Comparison of ENCODE assay signal across 20 cellular contexts in genomic region chr7:22936246-22936645, GRCh38.
DNase-seq lines count a peak whose midpoint lies in the region; ATAC-seq, FAIRE-seq and TF ChIP-seq lines count a peak whose summit lies in the region.
"Had no signal": no experiment of that assay in that cellular context is flagged by ENCODE, and none has a peak within 500 bp of the region (broad histone marks: within the 10 kb centered on the region; RNA-seq: fewer than 3 reads in every experiment).

No MANE protein-coding gene starts in this region.

- H3K9me1 ChIP-seq in IMR-90 (ENCODE audit: insufficient read depth, low read length), result no peaks in the 10 kb centered on the region

- 0 out of 2 replicates have a peak overlapping the region, but pooled peaks have one; percentile 16 for H3K23ac ChIP-seq in IMR-90 (ENCODE audit: low read depth, low read length)

- H3K9ac ChIP-seq in IMR-90 (ENCODE audit: low read depth, low read length) (no peak overlapping the region), endodermal cell (ENCODE audit: extremely low read depth, low read length, poor library complexity, severe bottlenecking) (no peak overlapping the region)
- H3K9ac ChIP-seq: BLaER1 treated with 17β-estradiol and CSF1 and Interleukin-3, amounts not matched to agents 10 nM and 100 nM; GM23248 had no signal

- H2AK5ac ChIP-seq in IMR-90 (ENCODE audit: low read depth, low read length), result no peak overlapping the region

- no peak overlapping the region for H3K14ac ChIP-seq in IMR-90 (replicated peaks; ENCODE audit: low read depth, low read length)

- in situ Hi-C loops in IMR-90 (cut with MboI; ENCODE audit: low sequenced_read_pairs), result no loop called here

- DNase-seq in H54 (ENCODE audit: insufficient read length, low spot score), result no peak
- DNase-seq in IMR-90, result no peak
- DNase-seq in endodermal cell, result no peak
- no peak for DNase-seq in NCI-H69 (lab: John Stamatoyannopoulos, UW)
- no peak for DNase-seq in islet precursor cell
- no peak for DNase-seq in activated T-cell treated with anti-CD3 and anti-CD28 coated beads, Interleukin-2, amount 50 U/mL, for 24 hours
- DNase-seq: BE2C; CD4-positive, alpha-beta T cell; CD8-positive, alpha-beta memory T cell; DMS 273 treated with DMSO at 0.1 percent for 48 hours; DMS79; EL; GDM1; GM23248; HCEC 1CT had no signal

- H4K5ac ChIP-seq in IMR-90 (ENCODE audit: low read depth, low read length), result no peak overlapping the region

- H2BK20ac ChIP-seq in IMR-90 (ENCODE audit: low read depth, low read length), result no peak overlapping the region

- no TSS peak for BruUV-seq in IMR-90 (replicated peaks; lab: Mats Ljungman, UMichigan)

- peaks cover 8% of the 10 kb centered on the region for H3K4me1 ChIP-seq in IMR-90 (ENCODE audit: control insufficient read depth, insufficient read depth, low read length)
- H3K4me1 ChIP-seq in endodermal cell (ENCODE audit: control insufficient read depth, insufficient read depth, low read length), result peaks cover 29% of the 10 kb centered on the region
- H3K4me1 ChIP-seq: BE2C; BLaER1 treated with 17β-estradiol and CSF1 and Interleukin-3, amounts not matched to agents 10 nM and 100 nM had no signal

- H3K36me3 ChIP-seq in IMR-90 (ENCODE audit: control insufficient read depth, insufficient read depth, low read length) (peaks cover 4% of the 10 kb centered on the region), endodermal cell (ENCODE audit: control insufficient read depth, insufficient read depth, low read length) (peaks cover 19% of the 10 kb centered on the region)
- H3K36me3 ChIP-seq: BE2C had no signal

- H3K4me2 ChIP-seq in IMR-90 (ENCODE audit: low read depth, low read length), result no peak overlapping the region
- H3K4me2 ChIP-seq: BLaER1 treated with 17β-estradiol and CSF1 and Interleukin-3, amounts not matched to agents 10 nM and 100 nM had no signal

- peaks cover 50% of the 10 kb centered on the region for H3K4me1 Mint-ChIP-seq in endodermal cell
- no peaks in the 10 kb centered on the region for H3K4me1 Mint-ChIP-seq in activated T-cell treated with anti-CD3 and anti-CD28 coated beads, Interleukin-2, amount 50 U/mL, for 24 hours (ENCODE audit: low read depth)
- H3K4me1 Mint-ChIP-seq: CD14-positive monocyte; CD8-positive, alpha-beta memory T cell had no signal

- H2BK5ac ChIP-seq in IMR-90 (ENCODE audit: low read depth, low read length, poor library complexity, severe bottlenecking), result no peak overlapping the region

- H3K27me3 Mint-ChIP-seq in endodermal cell (ENCODE audit: insufficient read depth), result no peaks in the 10 kb centered on the region
- peaks cover 2% of the 10 kb centered on the region for H3K27me3 Mint-ChIP-seq in activated T-cell treated with anti-CD3 and anti-CD28 coated beads, Interleukin-2, amount 50 U/mL, for 24 hours
- H3K27me3 Mint-ChIP-seq: CD4-positive, alpha-beta T cell; CD8-positive, alpha-beta memory T cell had no signal

- H4K91ac ChIP-seq in IMR-90 (ENCODE audit: insufficient read depth, low read depth, low read length), result no peak overlapping the region

- TF ChIP-seq POLR2A in H54 (IDR thresholded peaks at IDR 0.05; ENCODE audit: low read depth, low read length), result no peak
- no peak for TF ChIP-seq POLR2A in IMR-90 (IDR thresholded peaks at IDR 0.05; ENCODE audit: low read depth, low read length)

- intact Hi-C loops in IMR-90 (cut with micrococcal nuclease), result no loop called here

- FAIRE-seq in H54 (lab: Jason Lieb, UNC), result peak; percentile 60
- FAIRE-seq: D721Med, GM12891, GM18507 had no signal

- POLR2A ChIA-PET in IMR-90 (lab: Charles Lee; ENCODE audit: unreplicated experiment), result no interaction called here

- H2BK120ac ChIP-seq in IMR-90 (ENCODE audit: low read depth, low read length), result no peak overlapping the region

- TF ChIP-seq CTCF in IMR-90 (conservative IDR thresholded peaks at IDR 0.05; ENCODE audit: low read depth, low read length) (no peak), endodermal cell (conservative IDR thresholded peaks at IDR 0.05) (no peak)

- H3K27ac ChIP-seq in IMR-90 (ENCODE audit: insufficient read depth, low read length), result no peak overlapping the region
- H3K27ac ChIP-seq in endodermal cell (ENCODE audit: low read depth, low read length), result no peak overlapping the region
- H3K27ac ChIP-seq: BLaER1 treated with 17β-estradiol and CSF1 and Interleukin-3, amounts not matched to agents 10 nM and 100 nM; GM23248 had no signal

- TF ChIP-seq RAD21 in IMR-90 (IDR thresholded peaks at IDR 0.05; ENCODE audit: low read length), result no peak

- dilution Hi-C loops in IMR-90 (cut with HindIII; ENCODE audit: low sequenced_read_pairs, unreplicated experiment), result no loop called here

- no peak for ATAC-seq in IMR-90 (ENCODE audit: low read depth)

- no peak overlapping the region for H3K56ac ChIP-seq in IMR-90 (ENCODE audit: extremely low read depth, insufficient read depth, low read length)

- H3K18ac ChIP-seq in IMR-90 (ENCODE audit: low read depth, low read length), result no peak overlapping the region

- H3K27ac Mint-ChIP-seq in endodermal cell, result peak overlapping the region; percentile 59
- no peak overlapping the region for H3K27ac Mint-ChIP-seq in activated T-cell treated with anti-CD3 and anti-CD28 coated beads, Interleukin-2, amount 50 U/mL, for 24 hours
- H3K27ac Mint-ChIP-seq: CD14-positive monocyte; CD4-positive, alpha-beta T cell had no signal

- H2BK15ac ChIP-seq in IMR-90 (ENCODE audit: low read depth, low read length), result no peak overlapping the region

- no peak overlapping the region for H3K4me3 Mint-ChIP-seq in endodermal cell
- H3K4me3 Mint-ChIP-seq in activated T-cell treated with anti-CD3 and anti-CD28 coated beads, Interleukin-2, amount 50 U/mL, for 24 hours, result no peak overlapping the region
- H3K4me3 Mint-ChIP-seq: CD14-positive monocyte; CD4-positive, alpha-beta T cell; CD8-positive, alpha-beta memory T cell had no signal

- no peak overlapping the region for H4K8ac ChIP-seq in IMR-90 (ENCODE audit: low read depth in 2 of 2, low read length in 2 of 2)

- H2AFZ ChIP-seq in IMR-90 (replicated peaks; ENCODE audit: low read length, poor library complexity), result no peak overlapping the region
- H2AFZ ChIP-seq: GM23248 had no signal

- H3K79me1 ChIP-seq in IMR-90 (ENCODE audit: low read depth in 1 of 2, low read length in 2 of 2), result no peaks in the 10 kb centered on the region

- no peaks in the 10 kb centered on the region for H4K20me1 ChIP-seq in IMR-90 (ENCODE audit: insufficient read depth, low read length)
- H4K20me1 ChIP-seq: BLaER1 treated with 17β-estradiol and CSF1 and Interleukin-3, amounts not matched to agents 10 nM and 100 nM had no signal

- H2AK9ac ChIP-seq in IMR-90 (replicated peaks; ENCODE audit: low read depth, low read length, poor library complexity), result no peak overlapping the region

- no peak overlapping the region for H3K4ac ChIP-seq in IMR-90 (ENCODE audit: low read depth, low read length)

- no CpG with 5 or more reads among the region's 3 CpGs for WGBS in IMR-90 (ENCODE audit: extremely low coverage in 2 of 2, insufficient read length in 1 of 2), 2 experiments
- 89 to 100% methylated on average over 1 to 3 of the region's 3 CpGs for WGBS in endodermal cell (ENCODE audit: insufficient coverage in 1 of 2, insufficient read length in 1 of 2), 2 experiments

- H3K9me3 ChIP-seq in IMR-90 (ENCODE audit: control insufficient read depth, insufficient read depth, low read length) (no peaks in the 10 kb centered on the region), endodermal cell (ENCODE audit: control insufficient read depth, low read length) (peaks cover 17% of the 10 kb centered on the region)
- H3K9me3 ChIP-seq: BE2C; BLaER1 treated with 17β-estradiol and CSF1 and Interleukin-3, amounts not matched to agents 10 nM and 100 nM had no signal

- H3K4me3 ChIP-seq in IMR-90 (ENCODE audit: insufficient read depth, low read depth, low read length), result no peak overlapping the region
- H3K4me3 ChIP-seq in endodermal cell (ENCODE audit: low read length), result no peak overlapping the region
- H3K4me3 ChIP-seq: BLaER1 treated with 17β-estradiol and CSF1 and Interleukin-3, amounts not matched to agents 10 nM and 100 nM; GM23248 had no signal

- H3K36me3 Mint-ChIP-seq in endodermal cell (ENCODE audit: low read depth), result peaks cover 19% of the 10 kb centered on the region
- H3K36me3 Mint-ChIP-seq in activated T-cell treated with anti-CD3 and anti-CD28 coated beads, Interleukin-2, amount 50 U/mL, for 24 hours (ENCODE audit: low read depth), result peaks cover 3% of the 10 kb centered on the region

- peaks cover 8% of the 10 kb centered on the region for H3K9me3 Mint-ChIP-seq in endodermal cell
- peaks cover 4% of the 10 kb centered on the region for H3K9me3 Mint-ChIP-seq in activated T-cell treated with anti-CD3 and anti-CD28 coated beads, Interleukin-2, amount 50 U/mL, for 24 hours
- H3K9me3 Mint-ChIP-seq: CD4-positive, alpha-beta T cell; CD8-positive, alpha-beta memory T cell had no signal

- H3K27me3 ChIP-seq in IMR-90 (ENCODE audit: control insufficient read depth, insufficient read depth, low read length) (no peaks in the 10 kb centered on the region), endodermal cell (ENCODE audit: control insufficient read depth, insufficient read depth, low read length, poor library complexity, severe bottlenecking) (no peaks in the 10 kb centered on the region)
- H3K27me3 ChIP-seq: BLaER1 treated with 17β-estradiol and CSF1 and Interleukin-3, amounts not matched to agents 10 nM and 100 nM had no signal

- CTCF ChIA-PET in IMR-90 (lab: Yijun Ruan, JAX), result no interaction called here

TF ChIP-seq in IMR-90, 13 proteins besides CTCF, POLR2A, EP300 and RAD21:
- TF ChIP-seq RCOR1 (IDR thresholded peaks at IDR 0.05; ENCODE audit: insufficient replicate concordance, low read length), result no peak
- TF ChIP-seq SMC3 (IDR thresholded peaks at IDR 0.05; ENCODE audit: low read depth, low read length), result no peak
- no peak for TF ChIP-seq CHD1 (IDR thresholded peaks at IDR 0.05; ENCODE audit: low read depth, low read length)
- TF ChIP-seq USF2 (IDR thresholded peaks at IDR 0.05; ENCODE audit: low read depth, low read length), result no peak
- TF ChIP-seq NFE2L2 (IDR thresholded peaks at IDR 0.05; ENCODE audit: low read depth, low read length), result no peak
- TF ChIP-seq BHLHE40 (IDR thresholded peaks at IDR 0.05; ENCODE audit: low read depth, low read length), result no peak
- no peak for TF ChIP-seq CEBPB (IDR thresholded peaks at IDR 0.05; ENCODE audit: low read depth, low read length)
TF ChIP-seq in IMR-90: peak in this region for 0.
